ENCODE assay signal across 10 cellular contexts in genomic region chr18:76923485-76924085, GRCh38.
DNase-seq lines count a peak whose midpoint lies in the region; ATAC-seq and TF ChIP-seq lines count a peak whose summit lies in the region.
"Had no signal": no experiment of that assay in that cellular context is flagged by ENCODE, and none has a peak within 500 bp of the region (broad histone marks: within the 10 kb centered on the region; RNA-seq: fewer than 3 reads in every experiment).

No MANE protein-coding gene starts in this region.

- TF ChIP-seq CTCF in Peyer's patch (IDR thresholded peaks at IDR 0.05) (peak in 4 of 6 experiments; percentile 17 to 43 (median 23)), testis (IDR thresholded peaks at IDR 0.05) (peak in 1 of 3 experiments; percentile 42)

- ATAC-seq in aorta (ENCODE audit: low FRiP score) = no peak

- peaks cover 0 to 62% (median 3%) of the 10 kb centered on the region in 3 donors for H3K36me3 ChIP-seq in Peyer's patch
- no peaks in the 10 kb centered on the region for H3K36me3 ChIP-seq in testis (ENCODE audit: low read depth, missing control alignments)
- H3K36me3 ChIP-seq in aorta (ENCODE audit: control insufficient read depth in 1 of 2, insufficient read depth in 2 of 2, low read length in 1 of 2) = peaks cover 2 to 13% of the 10 kb centered on the region in 2 donors

- DNase-seq in SKM-1 treated with dmso at 0.1 percent for 144 hours (lab: John Stamatoyannopoulos, UW; ENCODE audit: unreplicated experiment) (peak; percentile 21), SKM-1 (lab: John Stamatoyannopoulos, UW; ENCODE audit: unreplicated experiment) (no peak), Peyer's patch (no peak), fibroblast of peridontal ligament (ENCODE audit: extremely low read depth) (peak; percentile 12), testis (peak; percentile 54), posterior cingulate gyrus (no peak), GM03348 (ENCODE audit: low spot score) (no peak), aorta (no peak)
- DNase-seq: activated naive CD4-positive, alpha-beta T cell treated with Interleukin-2 at 50 U/mL for 16 hours; NCI-H524 treated with DMSO at 0.1 percent for 48 hours had no signal

- WGBS in testis, 2 donors = 82 to 87% methylated on average over 3 of the region's 3 CpGs
- 64 to 70% methylated on average over 3 of the region's 3 CpGs for WGBS in aorta, 2 donors

- no peak overlapping the region for H3K27ac ChIP-seq in Peyer's patch
- H3K27ac ChIP-seq in testis = no peak overlapping the region
- H3K27ac ChIP-seq in aorta (ENCODE audit: low read depth in 1 of 2, low read length in 2 of 2) = no peak overlapping the region

- H3K27me3 ChIP-seq in Peyer's patch (no peaks in the 10 kb centered on the region), testis (no peaks in the 10 kb centered on the region), aorta (ENCODE audit: control insufficient read depth in 1 of 2, insufficient read depth in 2 of 2, low read length in 1 of 2) (no peaks in the 10 kb centered on the region)

- intact Hi-C loops in testis (cut with DNase I; ENCODE audit: low total_unique reads) (no loop called here), posterior cingulate gyrus (cut with DNase I) (loop anchor here (2.0 kb wide), 1 partner anchor 121 kb away; no protein-coding TSS in a partner anchor), aorta (cut with DNase I) (loop anchor here (5.0 to 10.0 kb wide), 2 partner anchors 119 to 121 kb away; no protein-coding TSS in a partner anchor)

- no peak for TF ChIP-seq POLR2A in Peyer's patch (IDR thresholded peaks at IDR 0.05)
- TF ChIP-seq POLR2A in testis (IDR thresholded peaks at IDR 0.05) = no peak

- H3K9me3 ChIP-seq in Peyer's patch (no peaks in the 10 kb centered on the region), testis (no peaks in the 10 kb centered on the region), aorta (ENCODE audit: control insufficient read depth, low read length) (no peaks in the 10 kb centered on the region)

- H3K4me1 ChIP-seq in Peyer's patch (no peaks in the 10 kb centered on the region), testis (no peaks in the 10 kb centered on the region), aorta (ENCODE audit: control insufficient read depth in 1 of 2, insufficient read depth in 2 of 2, low read length in 2 of 2) (no peaks in the 10 kb centered on the region)

- H3K4me3 ChIP-seq in Peyer's patch (no peak overlapping the region), testis (no peak overlapping the region), aorta (ENCODE audit: low read length in 2 of 2) (no peak overlapping the region)

Comparison
In these comparisons a context has a peak if more than half of its experiments do, and no peak if none do; other contexts are left out.
1. DNase-seq: peak in SKM-1 treated with dmso at 0.1 percent for 144 hours (single experiment), fibroblast of peridontal ligament (single experiment) and testis (single experiment); none in SKM-1 (single experiment), Peyer's patch (0 of 3), posterior cingulate gyrus (0 of 10), GM03348 (single experiment) and aorta (0 of 2).